Comparison of ENCODE assay signal across 2 cellular contexts in genomic region chr20:62485062-62485700, GRCh38.
TF ChIP-seq lines count a peak whose summit lies in the region.

No MANE protein-coding gene starts in this region.

TF ChIP-seq in IMR-90, 13 proteins besides CTCF, POLR2A, EP300 and RAD21:
- TF ChIP-seq BHLHE40 (IDR thresholded peaks at IDR 0.05; ENCODE audit: low read depth, low read length) (no peak), MAZ (IDR thresholded peaks at IDR 0.05; ENCODE audit: borderline replicate concordance, low read depth, low read length) (no peak), ELK1 (IDR thresholded peaks at IDR 0.05; ENCODE audit: borderline replicate concordance, low read depth, low read length) (no peak), SMC3 (IDR thresholded peaks at IDR 0.05; ENCODE audit: low read depth, low read length) (no peak)

TF ChIP-seq in HepG2, 621 proteins besides CTCF, POLR2A, EP300 and RAD21:
- TF ChIP-seq DZIP1 (CRISPR knock-in tag; IDR thresholded peaks at IDR 0.05) (peak; percentile 3; the same call in 1 of the 2 replicates), ZNF558 (CRISPR knock-in tag; IDR thresholded peaks at IDR 0.05; ENCODE audit: borderline replicate concordance) (0 out of 2 replicates have a peak, but pooled peaks have one; percentile 1), SALL1 (CRISPR knock-in tag; IDR thresholded peaks at IDR 0.05) (peak; percentile 11; the same call in 1 of the 2 replicates), HDAC1 (CRISPR knock-in tag; IDR thresholded peaks at IDR 0.05) (no peak), XBP1 (CRISPR knock-in tag; IDR thresholded peaks at IDR 0.05) (no peak), ZNF276 (CRISPR knock-in tag; IDR thresholded peaks at IDR 0.05; ENCODE audit: low read depth) (0 out of 2 replicates have a peak, but pooled peaks have one; percentile 6), EZH2 (conservative IDR thresholded peaks at IDR 0.05; ENCODE audit: low read depth, low read length) (0 out of 2 replicates have a peak, but pooled peaks have one; percentile 11), TAF1 (CRISPR knock-in tag; IDR thresholded peaks at IDR 0.05) (peak; percentile 37; the same call in 1 of the 2 replicates), DR1 (CRISPR knock-in tag; IDR thresholded peaks at IDR 0.05) (no peak), ZNF709 (CRISPR knock-in tag; IDR thresholded peaks at IDR 0.05) (no peak), ATF4 (CRISPR knock-in tag; IDR thresholded peaks at IDR 0.05) (no peak), ZFP91 (CRISPR knock-in tag; IDR thresholded peaks at IDR 0.05; ENCODE audit: borderline replicate concordance) (peak; percentile 58; the same call in 1 of the 2 replicates), SOX6 (IDR thresholded peaks at IDR 0.05) (no peak), SOX6 (CRISPR knock-in tag; IDR thresholded peaks at IDR 0.05) (0 out of 2 replicates have a peak, but pooled peaks have one; percentile 18), ZBTB4 (CRISPR knock-in tag; IDR thresholded peaks at IDR 0.05; ENCODE audit: borderline replicate concordance) (no peak), ZNF260 (CRISPR knock-in tag; IDR thresholded peaks at IDR 0.05; ENCODE audit: borderline replicate concordance, low read depth) (0 out of 2 replicates have a peak, but pooled peaks have one; percentile 28), ZNF354B (CRISPR knock-in tag; IDR thresholded peaks at IDR 0.05) (no peak), NFRKB (IDR thresholded peaks at IDR 0.05) (no peak), NFKB2 (CRISPR knock-in tag; IDR thresholded peaks at IDR 0.05; ENCODE audit: borderline replicate concordance) (0 out of 2 replicates have a peak, but pooled peaks have one; percentile 26), ZNF776 (CRISPR knock-in tag; IDR thresholded peaks at IDR 0.05) (0 out of 2 replicates have a peak, but pooled peaks have one; percentile 56), PRPF4 (IDR thresholded peaks at IDR 0.05; ENCODE audit: low read depth, low read length, poor library complexity, severe bottlenecking) (no peak), ZNF512 (CRISPR knock-in tag; IDR thresholded peaks at IDR 0.05) (0 out of 2 replicates have a peak, but pooled peaks have one; percentile 16), ZC3H4 (CRISPR knock-in tag; IDR thresholded peaks at IDR 0.05; ENCODE audit: borderline replicate concordance) (no peak), ZNF879 (CRISPR knock-in tag; IDR thresholded peaks at IDR 0.05) (no peak), ZBTB7B (CRISPR knock-in tag; IDR thresholded peaks at IDR 0.05) (0 out of 2 replicates have a peak, but pooled peaks have one; percentile 14), HNRNPL (IDR thresholded peaks at IDR 0.05; ENCODE audit: low read depth, low read length) (0 out of 2 replicates have a peak, but pooled peaks have one; percentile 37), MEIS1 (CRISPR knock-in tag; IDR thresholded peaks at IDR 0.05; ENCODE audit: borderline replicate concordance) (no peak), UBTF (CRISPR knock-in tag; IDR thresholded peaks at IDR 0.05) (peak; percentile 39), ZBTB7A (CRISPR knock-in tag; IDR thresholded peaks at IDR 0.05) (no peak), SP140L (CRISPR knock-in tag; IDR thresholded peaks at IDR 0.05; ENCODE audit: borderline replicate concordance) (no peak), AHR (CRISPR knock-in tag; IDR thresholded peaks at IDR 0.05) (0 out of 2 replicates have a peak, but pooled peaks have one; percentile 38), ATRX (CRISPR knock-in tag; IDR thresholded peaks at IDR 0.05; ENCODE audit: borderline replicate concordance) (no peak), ZNF143 (CRISPR knock-in tag; IDR thresholded peaks at IDR 0.05) (no peak), SATB2 (CRISPR knock-in tag; IDR thresholded peaks at IDR 0.05) (no peak), FOXA3 (CRISPR knock-in tag; IDR thresholded peaks at IDR 0.05) (no peak), RFX3 (CRISPR knock-in tag; IDR thresholded peaks at IDR 0.05) (no peak)
